1 cellular context compared by ENCODE assay signal in the genomic region with DNA sequence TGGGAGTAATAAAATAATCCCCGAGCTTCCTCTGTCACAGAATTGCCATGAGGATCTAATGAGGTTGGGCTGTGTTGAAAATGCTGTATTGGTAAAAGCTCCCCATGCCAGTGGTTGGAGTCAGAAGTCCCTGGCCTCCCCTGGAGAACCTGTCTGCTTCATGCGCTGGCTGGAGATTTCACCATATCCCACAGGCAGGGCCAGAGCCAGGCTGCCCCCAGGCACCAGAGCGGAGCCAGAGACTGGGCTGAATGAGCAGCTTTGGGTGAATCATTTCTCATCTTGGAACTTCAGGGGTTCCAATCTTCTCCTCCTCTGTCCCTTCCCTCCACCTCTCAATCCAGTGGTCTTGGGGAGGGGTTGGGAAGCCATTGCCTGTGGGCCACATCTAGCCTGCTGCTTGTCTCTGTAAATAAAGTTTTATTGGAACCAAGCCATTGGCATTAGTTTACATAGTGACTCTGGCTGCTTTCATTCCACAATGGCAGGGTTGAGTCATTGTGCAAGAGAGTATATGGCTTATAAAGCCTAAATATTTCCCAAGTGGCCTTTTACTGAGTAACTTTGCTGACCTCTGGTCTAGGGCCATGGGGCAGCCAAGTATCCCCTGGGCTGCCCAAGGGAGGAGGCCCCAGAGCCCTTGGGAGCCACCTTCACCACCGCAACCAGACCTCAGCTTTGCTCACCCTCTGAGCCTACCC.
TF ChIP-seq lines count a peak whose summit lies in the region.

No MANE protein-coding gene starts in this region.

TF ChIP-seq in HepG2, 621 proteins besides CTCF, POLR2A, EP300 and RAD21:
- TF ChIP-seq TEAD3 (CRISPR knock-in tag; optimal IDR thresholded peaks at IDR 0.05; ENCODE audit: borderline replicate concordance), result no peak
- TF ChIP-seq ZNF124 (CRISPR knock-in tag; IDR thresholded peaks at IDR 0.05), result no peak
- TF ChIP-seq NPAS2 (CRISPR knock-in tag; IDR thresholded peaks at IDR 0.05; ENCODE audit: borderline replicate concordance), result no peak
- TF ChIP-seq REPIN1 (CRISPR knock-in tag; IDR thresholded peaks at IDR 0.05; ENCODE audit: borderline replicate concordance, low read depth), result no peak
- TF ChIP-seq TP53 (CRISPR knock-in tag; conservative IDR thresholded peaks at IDR 0.05), result no peak
- no peak for TF ChIP-seq ZFP62 (CRISPR knock-in tag; IDR thresholded peaks at IDR 0.05)
- peak; percentile 79 for TF ChIP-seq CEBPB (IDR thresholded peaks at IDR 0.05; ENCODE audit: borderline replicate concordance, low read depth, low read length)
- TF ChIP-seq TOPORS (CRISPR knock-in tag; IDR thresholded peaks at IDR 0.05), result no peak
- TF ChIP-seq, protein P1, sequence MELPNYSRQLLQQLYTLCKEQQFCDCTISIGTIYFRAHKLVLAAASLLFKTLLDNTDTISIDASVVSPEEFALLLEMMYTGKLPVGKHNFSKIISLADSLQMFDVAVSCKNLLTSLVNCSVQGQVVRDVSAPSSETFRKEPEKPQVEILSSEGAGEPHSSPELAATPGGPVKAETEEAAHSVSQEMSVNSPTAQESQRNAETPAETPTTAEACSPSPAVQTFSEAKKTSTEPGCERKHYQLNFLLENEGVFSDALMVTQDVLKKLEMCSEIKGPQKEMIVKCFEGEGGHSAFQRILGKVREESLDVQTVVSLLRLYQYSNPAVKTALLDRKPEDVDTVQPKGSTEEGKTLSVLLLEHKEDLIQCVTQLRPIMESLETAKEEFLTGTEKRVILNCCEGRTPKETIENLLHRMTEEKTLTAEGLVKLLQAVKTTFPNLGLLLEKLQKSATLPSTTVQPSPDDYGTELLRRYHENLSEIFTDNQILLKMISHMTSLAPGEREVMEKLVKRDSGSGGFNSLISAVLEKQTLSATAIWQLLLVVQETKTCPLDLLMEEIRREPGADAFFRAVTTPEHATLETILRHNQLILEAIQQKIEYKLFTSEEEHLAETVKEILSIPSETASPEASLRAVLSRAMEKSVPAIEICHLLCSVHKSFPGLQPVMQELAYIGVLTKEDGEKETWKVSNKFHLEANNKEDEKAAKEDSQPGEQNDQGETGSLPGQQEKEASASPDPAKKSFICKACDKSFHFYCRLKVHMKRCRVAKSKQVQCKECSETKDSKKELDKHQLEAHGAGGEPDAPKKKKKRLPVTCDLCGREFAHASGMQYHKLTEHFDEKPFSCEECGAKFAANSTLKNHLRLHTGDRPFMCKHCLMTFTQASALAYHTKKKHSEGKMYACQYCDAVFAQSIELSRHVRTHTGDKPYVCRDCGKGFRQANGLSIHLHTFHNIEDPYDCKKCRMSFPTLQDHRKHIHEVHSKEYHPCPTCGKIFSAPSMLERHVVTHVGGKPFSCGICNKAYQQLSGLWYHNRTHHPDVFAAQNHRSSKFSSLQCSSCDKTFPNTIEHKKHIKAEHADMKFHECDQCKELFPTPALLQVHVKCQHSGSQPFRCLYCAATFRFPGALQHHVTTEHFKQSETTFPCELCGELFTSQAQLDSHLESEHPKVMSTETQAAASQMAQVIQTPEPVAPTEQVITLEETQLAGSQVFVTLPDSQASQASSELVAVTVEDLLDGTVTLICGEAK (IDR thresholded peaks at IDR 0.05), result peak; percentile 96
- TF ChIP-seq, protein P1 (CRISPR knock-in tag; IDR thresholded peaks at IDR 0.05), result peak; percentile 99
- no peak for TF ChIP-seq TARDBP (CRISPR knock-in tag; IDR thresholded peaks at IDR 0.05)
- TF ChIP-seq ZNF644 (CRISPR knock-in tag; IDR thresholded peaks at IDR 0.05; ENCODE audit: low read depth), result peak; percentile 54; the same call in 1 of the 2 replicates
- TF ChIP-seq CBFB (CRISPR knock-in tag; IDR thresholded peaks at IDR 0.05), result no peak
- no peak for TF ChIP-seq ZBTB21 (CRISPR knock-in tag; IDR thresholded peaks at IDR 0.05)
- no peak for TF ChIP-seq NR1H2 (CRISPR knock-in tag; IDR thresholded peaks at IDR 0.05; ENCODE audit: borderline replicate concordance, low read depth)
- no peak for TF ChIP-seq REL (CRISPR knock-in tag; conservative IDR thresholded peaks at IDR 0.05)
- no peak for TF ChIP-seq TBX3 (IDR thresholded peaks at IDR 0.05; ENCODE audit: borderline replicate concordance)
- no peak for TF ChIP-seq BRCA1 (CRISPR knock-in tag; IDR thresholded peaks at IDR 0.05)
